Comparison of ENCODE assay signal across 8 cellular contexts in genomic region chr7:139109188-139109982, GRCh38. TPM values are rescaled to one million over a fixed set of nuclear protein-coding genes. Genes with fewer than 3 reads are reported as not detected.
DNase-seq lines count a peak whose midpoint lies in the region; ATAC-seq and TF ChIP-seq lines count a peak whose summit lies in the region.

ZC3HAV1 (minus strand) TSS chr7:139109720; CDS start chr7:139109331, 389 bp downstream.

- ATAC-seq in GM19467 (IDR thresholded peaks at IDR 0.05; ENCODE audit: unreplicated experiment) = peak; percentile 68

- H4K20me1 ChIP-seq in OCI-LY1 (ENCODE audit: insufficient read depth, low read length) = no peaks in the 10 kb centered on the region

- no peak; the same call in 1 of the 2 replicates for TF ChIP-seq CTCF in OCI-LY1 (IDR thresholded peaks at IDR 0.05; ENCODE audit: low read length)
- TF ChIP-seq CTCF in endothelial cell (IDR thresholded peaks at IDR 0.05; ENCODE audit: unreplicated experiment) = no peak

- H3K4me1 ChIP-seq in OCI-LY1 (ENCODE audit: insufficient read depth, low read length, severe bottlenecking) = peaks cover 45% of the 10 kb centered on the region
- peaks cover 36% of the 10 kb centered on the region for H3K4me1 ChIP-seq in mononuclear cell (ENCODE audit: insufficient read depth, low read length)

- peaks cover 13% of the 10 kb centered on the region for H3K27me3 Mint-ChIP-seq in endothelial cell (ENCODE audit: unreplicated experiment)

- H3K79me2 ChIP-seq in OCI-LY1 (ENCODE audit: insufficient read depth, low read length) = no peaks in the 10 kb centered on the region

- peak within 1 kb of the TSS; percentile 96 for H3K27ac Mint-ChIP-seq in endothelial cell (ENCODE audit: unreplicated experiment)

- no peaks in the 10 kb centered on the region for H3K36me3 ChIP-seq in OCI-LY1 (ENCODE audit: insufficient read depth, low read length)

- H3K36me3 Mint-ChIP-seq in endothelial cell (ENCODE audit: low read depth, unreplicated experiment) = peaks cover 14% of the 10 kb centered on the region

- peak within 1 kb of the TSS; percentile 93 for H3K4me3 Mint-ChIP-seq in endothelial cell (ENCODE audit: unreplicated experiment)

- peaks cover 28% of the 10 kb centered on the region for H3K4me1 Mint-ChIP-seq in endothelial cell (ENCODE audit: unreplicated experiment)

- no peak within 1 kb of the TSS for H2AFZ ChIP-seq in OCI-LY1 (ENCODE audit: low read length)

- no peaks in the 10 kb centered on the region for H3K9me3 Mint-ChIP-seq in endothelial cell (ENCODE audit: unreplicated experiment)

- no peaks in the 10 kb centered on the region for H3K9me2 ChIP-seq in OCI-LY1 (ENCODE audit: low read depth, low read length)

- no peaks in the 10 kb centered on the region for H3F3A ChIP-seq in OCI-LY1 (ENCODE audit: insufficient read depth, low read length)

- H3K9ac ChIP-seq in OCI-LY1 (ENCODE audit: low read length) = peak within 1 kb of the TSS; percentile 77

- H3K4me3 ChIP-seq in OCI-LY1 (ENCODE audit: low read depth, low read length, poor library complexity, severe bottlenecking) = peak within 1 kb of the TSS; percentile 81
- H3K4me3 ChIP-seq in mononuclear cell (ENCODE audit: low read length) = peak within 1 kb of the TSS; percentile 84

- peak within 1 kb of the TSS; percentile 76 for H3K27ac ChIP-seq in OCI-LY1 (ENCODE audit: low read depth, low read length, poor library complexity, severe bottlenecking)

- H3K4me2 ChIP-seq in OCI-LY1 (ENCODE audit: low read length) = peak within 1 kb of the TSS; percentile 76

- no peaks in the 10 kb centered on the region for H3K9me3 ChIP-seq in OCI-LY1 (ENCODE audit: low read length)
- no peaks in the 10 kb centered on the region for H3K9me3 ChIP-seq in mononuclear cell (ENCODE audit: low read depth, low read length)

- H3K27me3 ChIP-seq in OCI-LY1 (ENCODE audit: insufficient read depth, low read length) (no peaks in the 10 kb centered on the region; the same call in 1 of the 2 replicates), mononuclear cell (ENCODE audit: insufficient read depth, low read length) (no peaks in the 10 kb centered on the region)

- peak; percentile 88 for DNase-seq in COLO829 (ENCODE audit: low spot score)
- peak; percentile 82 for DNase-seq in HPDE6-E6E7 (ENCODE audit: extremely low spot score)
- DNase-seq in activated CD8-positive, alpha-beta memory T cell treated with anti-CD3 and anti-CD28 coated beads, Interleukin-2, amount 50 U/mL, for 4 hours = peak; percentile 85
- peak; percentile 68 for DNase-seq in endothelial cell (ENCODE audit: low spot score)
- peak; percentile 74 to 76 for DNase-seq in stimulated activated CD8-positive, alpha-beta memory T cell treated with anti-CD3 and anti-CD28 coated beads, Interleukin-2, amount 100 ng/mL, for 48 hours (ENCODE audit: low read depth in 2 of 2)

RNA-seq across cellular contexts. Expression of gene ZC3HAV1, which starts in this region (rescaled TPM):
- total RNA-seq in endothelial cell (ENCODE audit: unreplicated experiment) (50.7 TPM), mononuclear cell (122 TPM)

Comparison
In these comparisons a context has a peak if more than half of its experiments do, and no peak if none do; other contexts are left out.
1. Peak in every context shown above with its lines: DNase-seq, ATAC-seq, H3K4me3 ChIP-seq and H3K27ac ChIP-seq.